ENCODE assay signal across 22 cellular contexts in the genomic region with DNA sequence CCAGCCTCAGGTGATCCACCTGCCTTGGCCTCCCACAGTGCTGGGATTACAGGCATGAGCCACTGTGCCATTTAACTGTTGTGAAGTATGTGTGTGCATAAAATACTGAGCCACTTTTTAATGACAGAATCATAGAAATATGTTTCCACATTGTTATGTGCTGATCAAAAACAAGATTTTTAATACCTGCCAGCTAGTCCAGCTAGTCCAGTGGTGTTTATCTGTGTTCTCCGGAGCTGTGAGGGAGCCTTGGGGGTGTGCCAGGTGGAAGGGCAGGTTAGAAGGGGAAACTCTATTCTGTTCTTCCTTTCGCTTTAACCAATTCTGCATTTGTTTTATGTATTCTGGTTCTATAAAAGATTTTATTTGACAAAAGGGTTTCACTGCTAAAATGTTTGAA. TPM values are rescaled to one million over a fixed set of nuclear protein-coding genes. Genes with fewer than 3 reads are reported as not detected.
DNase-seq lines count a peak whose midpoint lies in the region; ATAC-seq and TF ChIP-seq lines count a peak whose summit lies in the region.
"Had no signal": no experiment of that assay in that cellular context is flagged by ENCODE, and none has a peak within 500 bp of the region (broad histone marks: within the 10 kb centered on the region; RNA-seq: fewer than 3 reads in every experiment).

No MANE protein-coding gene starts in this region.

- H3K4me1 Mint-ChIP-seq in stimulated activated naive B cell treated with anti-CD40 and anti-IgM and Interleukin-4, amounts not matched to agents 10 μg/mL and 1 μg/mL and 100 μg/mL, for 72 hours, result peaks cover 1 to 6% of the 10 kb centered on the region in 2 donors

- H3K36me3 ChIP-seq in mammary epithelial cell (ENCODE audit: insufficient read depth, low read length) (no peaks in the 10 kb centered on the region), breast epithelium (no peaks in the 10 kb centered on the region)

- no peaks in the 10 kb centered on the region for H3K27me3 Mint-ChIP-seq in stimulated activated naive B cell treated with anti-CD40 and anti-IgM and Interleukin-4, amounts not matched to agents 10 μg/mL and 1 μg/mL and 100 μg/mL, for 72 hours
- H3K27me3 Mint-ChIP-seq: activated CD8-positive, alpha-beta T cell treated with anti-CD3 and anti-CD28 coated beads for 36 hours; dendritic cell treated with granulocyte-macrophage colony-stimulating factor and Interleukin-4, amounts not matched to agents 40 ng/mL and 50 ng/mL, for 4 days had no signal

- no peak overlapping the region for H2AFZ ChIP-seq in mammary epithelial cell (ENCODE audit: low read depth, low read length)

- dilution Hi-C loops in mammary epithelial cell (cut with HindIII; ENCODE audit: low sequenced_read_pairs), result no loop called here

- WGBS in mammary epithelial cell (ENCODE audit: low coverage, missing lambda C conversion rate), result 50% methylated on average over 2 of the region's 2 CpGs

- H3K4me3 ChIP-seq in mammary epithelial cell (replicated peaks in 1 of 3; ENCODE audit: insufficient read depth in 1 of 3, low read depth in 2 of 3, low read length in 3 of 3), result no peak overlapping the region
- no peak overlapping the region for H3K4me3 ChIP-seq in breast epithelium
- H3K4me3 ChIP-seq: BLaER1, tibial nerve had no signal

- DNase-seq in mammary epithelial cell (peak; percentile 12), breast epithelium (ENCODE audit: low spot score in 2 of 2) (no peak), NCI-H226 (peak; percentile 68), foreskin keratinocyte (peak in 1 of 2 donors; percentile 59), NCI-H1092 (lab: John Stamatoyannopoulos, UW) (no peak), globus pallidus (ENCODE audit: low spot score) (no peak)
- no peak for DNase-seq in stimulated activated naive B cell treated with anti-CD40 and anti-IgM and Interleukin-4, amounts not matched to agents 10 μg/mL and 1 μg/mL and 100 μg/mL, for 72 hours
- DNase-seq: activated CD4-positive, CD25-positive, alpha-beta regulatory T cell; activated CD8-positive, alpha-beta T cell treated with anti-CD3 and anti-CD28 coated beads for 36 hours; activated gamma-delta T cell treated with Interleukin-2 at 50 U/mL for 16 hours; NCI-H146; NCI-H2171; NCI-H526; stimulated activated CD4-positive, alpha-beta T cell treated with anti-CD3 and anti-CD28 coated beads, Interleukin-4, amount 100 ng/mL, for 1 hour; stimulated activated naive CD4-positive, alpha-beta T cell treated with Interleukin-2 at 50 U/mL for 16 hours; T1000 had no signal

- no peak for TF ChIP-seq POLR2A in breast epithelium (IDR thresholded peaks at IDR 0.05)

- in situ Hi-C loops in mammary epithelial cell (cut with MboI; ENCODE audit: low sequenced_read_pairs in 2 of 2), result no loop called here

- no TSS peak for BruUV-seq in mammary epithelial cell (replicated peaks; lab: Mats Ljungman, UMichigan)

- TF ChIP-seq CTCF in mammary epithelial cell (conservative IDR thresholded peaks at IDR 0.05 in 1 of 2, IDR thresholded peaks at IDR 0.05 in 1 of 2; ENCODE audit: extremely low read depth in 1 of 2, insufficient read depth in 1 of 2, low read depth in 1 of 2, low read length in 2 of 2), result no peak
- TF ChIP-seq CTCF in breast epithelium (IDR thresholded peaks at IDR 0.05), result no peak
- TF ChIP-seq CTCF in foreskin keratinocyte (conservative IDR thresholded peaks at IDR 0.05), result no peak

- H3K27ac ChIP-seq in mammary epithelial cell (ENCODE audit: insufficient read depth, low read depth, low read length) (no peak overlapping the region), breast epithelium (peak overlapping the region in 1 of 2 donors; percentile 19), foreskin keratinocyte (no peak overlapping the region)
- H3K27ac ChIP-seq: BLaER1, RWPE1 had no signal

- H3K4me1 ChIP-seq in mammary epithelial cell (ENCODE audit: insufficient read depth, low read length) (no peaks in the 10 kb centered on the region), breast epithelium (no peaks in the 10 kb centered on the region), foreskin keratinocyte (no peaks in the 10 kb centered on the region)
- H3K4me1 ChIP-seq: BLaER1 had no signal

- H3K36me3 Mint-ChIP-seq in stimulated activated naive B cell treated with anti-CD40 and anti-IgM and Interleukin-4, amounts not matched to agents 10 μg/mL and 1 μg/mL and 100 μg/mL, for 72 hours, result peaks cover 11 to 25% of the 10 kb centered on the region in 2 donors

- no peak overlapping the region for H3K9ac ChIP-seq in mammary epithelial cell (ENCODE audit: insufficient read depth, low read length)
- H3K9ac ChIP-seq: BLaER1 had no signal

- ATAC-seq in foreskin keratinocyte (peak; percentile 15), HG03108 (IDR thresholded peaks at IDR 0.05; ENCODE audit: unreplicated experiment) (no peak)
- no peak for ATAC-seq in stimulated activated naive B cell treated with anti-CD40 and anti-IgM and Interleukin-4, amounts not matched to agents 10 μg/mL and 1 μg/mL and 100 μg/mL, for 72 hours (replicated peaks)
- ATAC-seq: activated CD8-positive, alpha-beta T cell treated with anti-CD3 and anti-CD28 coated beads for 36 hours had no signal

- H3K9me3 Mint-ChIP-seq in stimulated activated naive B cell treated with anti-CD40 and anti-IgM and Interleukin-4, amounts not matched to agents 10 μg/mL and 1 μg/mL and 100 μg/mL, for 72 hours, result no peaks in the 10 kb centered on the region
- H3K9me3 Mint-ChIP-seq: activated CD8-positive, alpha-beta T cell treated with anti-CD3 and anti-CD28 coated beads for 36 hours; dendritic cell treated with granulocyte-macrophage colony-stimulating factor and Interleukin-4, amounts not matched to agents 40 ng/mL and 50 ng/mL, for 4 days had no signal

- H3K4me3 Mint-ChIP-seq in stimulated activated naive B cell treated with anti-CD40 and anti-IgM and Interleukin-4, amounts not matched to agents 10 μg/mL and 1 μg/mL and 100 μg/mL, for 72 hours, result no peak overlapping the region
- H3K4me3 Mint-ChIP-seq: activated CD8-positive, alpha-beta T cell treated with anti-CD3 and anti-CD28 coated beads for 36 hours; dendritic cell treated with granulocyte-macrophage colony-stimulating factor and Interleukin-4, amounts not matched to agents 40 ng/mL and 50 ng/mL, for 4 days had no signal

- no peaks in the 10 kb centered on the region for H4K20me1 ChIP-seq in mammary epithelial cell (ENCODE audit: insufficient read depth, low read length)

- CTCF ChIA-PET in mammary epithelial cell (lab: Charles Lee; ENCODE audit: low non-redundant PET), result no interaction called here

- intact Hi-C loops in mammary epithelial cell (cut with micrococcal nuclease) (no loop called here), breast epithelium (cut with DNase I; ENCODE audit: low total_unique reads) (no loop called here)

- H3K27me3 ChIP-seq in mammary epithelial cell (ENCODE audit: insufficient read depth, low read length), result no peaks in the 10 kb centered on the region
- no peaks in the 10 kb centered on the region for H3K27me3 ChIP-seq in breast epithelium
- H3K27me3 ChIP-seq in foreskin keratinocyte, result no peaks in the 10 kb centered on the region
- H3K27me3 ChIP-seq: BLaER1, tibial nerve had no signal

- H3K79me2 ChIP-seq in mammary epithelial cell (ENCODE audit: insufficient read depth, low read length), result no peaks in the 10 kb centered on the region

- no peak overlapping the region for H3K4me2 ChIP-seq in mammary epithelial cell (ENCODE audit: insufficient read depth, low read depth, low read length)
- H3K4me2 ChIP-seq: BLaER1 had no signal

- no peaks in the 10 kb centered on the region for H3K9me3 ChIP-seq in mammary epithelial cell (replicated peaks; ENCODE audit: insufficient read depth, low read length)
- H3K9me3 ChIP-seq in breast epithelium, result no peaks in the 10 kb centered on the region
- H3K9me3 ChIP-seq: BLaER1, tibial nerve had no signal

- peak overlapping the region; percentile 5 for H3K27ac Mint-ChIP-seq in stimulated activated naive B cell treated with anti-CD40 and anti-IgM and Interleukin-4, amounts not matched to agents 10 μg/mL and 1 μg/mL and 100 μg/mL, for 72 hours
- H3K27ac Mint-ChIP-seq: activated CD8-positive, alpha-beta T cell treated with anti-CD3 and anti-CD28 coated beads for 36 hours; dendritic cell treated with granulocyte-macrophage colony-stimulating factor and Interleukin-4, amounts not matched to agents 40 ng/mL and 50 ng/mL, for 4 days had no signal

RNA-seq across cellular contexts. Expression of gene FAM221A, which starts 7.0 kb away (rescaled TPM):
- total RNA-seq in mammary epithelial cell (1 to 10 TPM in 1 of 2 donors, under 1 TPM in 1; 0.26 to 1.2 TPM), breast epithelium (10 to 100 TPM; 12.2 to 18.1 (median 13.1) TPM), foreskin keratinocyte (0.31 and 0.67 TPM in 2 replicates)
- polyA plus RNA-seq in mammary epithelial cell (0.44 TPM), foreskin keratinocyte (0.26 and 0.46 TPM in 2 replicates)
- not detected for polyA minus RNA-seq in mammary epithelial cell

RNA-seq across cellular contexts. Expression of gene STK31, which starts 23.0 kb away (rescaled TPM):
- total RNA-seq in mammary epithelial cell (under 1 TPM in 1 of 2 donors, not detected in 1; under 0.01 TPM), breast epithelium (1 to 10 TPM in 2 of 3 donors, under 1 TPM in 1; 0.64 to 1.3 (median 1.2) TPM), foreskin keratinocyte (0.20 TPM in 1 of 2 replicates, not detected in the other)
- polyA plus RNA-seq in mammary epithelial cell (not detected), foreskin keratinocyte (0.02 TPM in 1 of 2 replicates, not detected in the other)
- not detected for polyA minus RNA-seq in mammary epithelial cell
- polyA plus RNA-seq: endothelial cell of umbilical vein had no signal

Comparison
In these comparisons a context has a peak if more than half of its experiments do, and no peak if none do; other contexts are left out.
1. DNase-seq: peak in mammary epithelial cell (single experiment) and NCI-H226 (single experiment); none in breast epithelium (0 of 2), stimulated activated naive B cell treated with anti-CD40 and anti-IgM and Interleukin-4, amounts not matched to agents 10 μg/mL and 1 μg/mL and 100 μg/mL, for 72 hours (single experiment), NCI-H1092 (single experiment) and globus pallidus (single experiment).